In the genomic region with DNA sequence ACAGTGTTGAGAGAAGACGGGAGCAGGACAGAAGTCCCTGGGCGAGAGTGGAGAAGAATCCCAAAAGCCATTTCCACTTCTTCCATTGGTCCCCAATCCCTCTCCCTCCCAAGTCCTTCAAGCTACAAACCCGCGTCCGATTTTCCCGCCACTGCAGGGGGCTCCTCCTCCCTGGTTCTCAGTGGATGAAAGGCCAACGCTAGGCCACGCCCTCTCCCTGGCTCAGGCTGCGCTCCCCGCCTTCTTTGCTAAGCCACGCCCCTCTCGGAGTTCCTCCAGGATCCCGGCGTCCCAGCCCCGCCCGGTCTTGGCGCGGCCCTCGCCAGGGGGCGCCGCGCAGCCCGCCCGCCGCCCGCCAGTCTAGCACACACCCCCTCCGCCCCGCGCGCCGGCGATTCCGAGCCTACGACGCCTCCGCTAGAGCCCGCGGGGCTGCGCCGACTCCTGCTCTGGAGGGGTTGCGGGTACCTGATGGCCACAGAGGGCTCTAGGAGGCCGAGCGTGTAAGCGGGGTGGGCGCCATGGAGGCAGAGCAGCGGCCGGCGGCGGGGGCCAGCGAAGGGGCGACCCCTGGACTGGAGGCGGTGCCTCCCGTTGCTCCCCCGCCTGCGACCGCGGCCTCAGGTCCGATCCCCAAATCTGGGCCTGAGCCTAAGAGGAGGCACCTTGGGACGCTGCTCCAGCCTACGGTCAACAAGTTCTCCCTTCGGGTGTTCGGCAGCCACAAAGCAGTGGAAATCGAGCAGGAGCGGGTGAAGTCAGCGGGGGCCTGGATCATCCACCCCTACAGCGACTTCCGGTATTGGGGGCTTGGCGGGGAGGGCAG, we compare ENCODE assay signal across 1 cellular context.
TF ChIP-seq lines count a peak whose summit lies in the region.

Gene HCN3 (plus strand): TSS at position 394 of the 826 bp plus-strand sequence. CDS start 128 bp downstream, at position 522.

TF ChIP-seq in HepG2, 621 proteins besides CTCF, POLR2A, EP300 and RAD21 (continued from another document and continues in another):
- TF ChIP-seq, protein P1, sequence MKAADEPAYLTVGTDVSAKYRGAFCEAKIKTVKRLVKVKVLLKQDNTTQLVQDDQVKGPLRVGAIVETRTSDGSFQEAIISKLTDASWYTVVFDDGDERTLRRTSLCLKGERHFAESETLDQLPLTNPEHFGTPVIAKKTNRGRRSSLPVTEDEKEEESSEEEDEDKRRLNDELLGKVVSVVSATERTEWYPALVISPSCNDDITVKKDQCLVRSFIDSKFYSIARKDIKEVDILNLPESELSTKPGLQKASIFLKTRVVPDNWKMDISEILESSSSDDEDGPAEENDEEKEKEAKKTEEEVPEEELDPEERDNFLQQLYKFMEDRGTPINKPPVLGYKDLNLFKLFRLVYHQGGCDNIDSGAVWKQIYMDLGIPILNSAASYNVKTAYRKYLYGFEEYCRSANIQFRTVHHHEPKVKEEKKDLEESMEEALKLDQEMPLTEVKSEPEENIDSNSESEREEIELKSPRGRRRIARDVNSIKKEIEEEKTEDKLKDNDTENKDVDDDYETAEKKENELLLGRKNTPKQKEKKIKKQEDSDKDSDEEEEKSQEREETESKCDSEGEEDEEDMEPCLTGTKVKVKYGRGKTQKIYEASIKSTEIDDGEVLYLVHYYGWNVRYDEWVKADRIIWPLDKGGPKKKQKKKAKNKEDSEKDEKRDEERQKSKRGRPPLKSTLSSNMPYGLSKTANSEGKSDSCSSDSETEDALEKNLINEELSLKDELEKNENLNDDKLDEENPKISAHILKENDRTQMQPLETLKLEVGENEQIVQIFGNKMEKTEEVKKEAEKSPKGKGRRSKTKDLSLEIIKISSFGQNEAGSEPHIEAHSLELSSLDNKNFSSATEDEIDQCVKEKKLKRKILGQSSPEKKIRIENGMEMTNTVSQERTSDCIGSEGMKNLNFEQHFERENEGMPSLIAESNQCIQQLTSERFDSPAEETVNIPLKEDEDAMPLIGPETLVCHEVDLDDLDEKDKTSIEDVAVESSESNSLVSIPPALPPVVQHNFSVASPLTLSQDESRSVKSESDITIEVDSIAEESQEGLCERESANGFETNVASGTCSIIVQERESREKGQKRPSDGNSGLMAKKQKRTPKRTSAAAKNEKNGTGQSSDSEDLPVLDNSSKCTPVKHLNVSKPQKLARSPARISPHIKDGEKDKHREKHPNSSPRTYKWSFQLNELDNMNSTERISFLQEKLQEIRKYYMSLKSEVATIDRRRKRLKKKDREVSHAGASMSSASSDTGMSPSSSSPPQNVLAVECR (CRISPR knock-in tag; IDR thresholded peaks at IDR 0.05; ENCODE audit: borderline replicate concordance) = peak; percentile 78
- TF ChIP-seq ELF4 (CRISPR knock-in tag; IDR thresholded peaks at IDR 0.05; ENCODE audit: borderline replicate concordance) (no peak), ZNF556 (CRISPR knock-in tag; IDR thresholded peaks at IDR 0.05; ENCODE audit: borderline replicate concordance) (peak; percentile 71; the same call in 1 of the 2 replicates), NAIF1 (CRISPR knock-in tag; IDR thresholded peaks at IDR 0.05; ENCODE audit: borderline replicate concordance) (no peak), E2F5 (CRISPR knock-in tag; conservative IDR thresholded peaks at IDR 0.05) (peak; percentile 93), PAF1 (CRISPR knock-in tag; IDR thresholded peaks at IDR 0.05) (no peak), ZNF709 (CRISPR knock-in tag; IDR thresholded peaks at IDR 0.05) (peak; percentile 80), PHF8 (CRISPR knock-in tag; IDR thresholded peaks at IDR 0.05) (peak; percentile 71), RFX3 (CRISPR knock-in tag; IDR thresholded peaks at IDR 0.05) (no peak), ATF2 (CRISPR knock-in tag; IDR thresholded peaks at IDR 0.05) (0 out of 2 replicates have a peak, but pooled peaks have one; percentile 21), MED1 (CRISPR knock-in tag; IDR thresholded peaks at IDR 0.05) (peak; percentile 71), CSRNP1 (CRISPR knock-in tag; IDR thresholded peaks at IDR 0.05) (no peak), ZNF10 (CRISPR knock-in tag; IDR thresholded peaks at IDR 0.05; ENCODE audit: borderline replicate concordance, low read depth) (no peak), PAWR (CRISPR knock-in tag; IDR thresholded peaks at IDR 0.05; ENCODE audit: borderline replicate concordance) (no peak), SRSF1 (optimal IDR thresholded peaks at IDR 0.05; ENCODE audit: low read depth, low read length) (no peak), ETV6 (CRISPR knock-in tag; conservative IDR thresholded peaks at IDR 0.05) (0 out of 2 replicates have a peak, but pooled peaks have one; percentile 63), ZFP36 (IDR thresholded peaks at IDR 0.05; ENCODE audit: borderline replicate concordance, low read depth, low read length, partially characterized antibody) (no peak), ZMAT3 (CRISPR knock-in tag; conservative IDR thresholded peaks at IDR 0.05) (0 out of 2 replicates have a peak, but pooled peaks have one; percentile 53), ZNF550 (CRISPR knock-in tag; IDR thresholded peaks at IDR 0.05; ENCODE audit: borderline replicate concordance) (no peak), ZNF33B (CRISPR knock-in tag; IDR thresholded peaks at IDR 0.05) (no peak; the same call in 1 of the 2 replicates), ZNF569 (CRISPR knock-in tag; IDR thresholded peaks at IDR 0.05; ENCODE audit: borderline replicate concordance) (no peak), ZBTB46 (CRISPR knock-in tag; IDR thresholded peaks at IDR 0.05; ENCODE audit: borderline replicate concordance) (no peak), ZC3H13 (CRISPR knock-in tag; IDR thresholded peaks at IDR 0.05) (no peak; the same call in 1 of the 2 replicates), ZNF891 (CRISPR knock-in tag; IDR thresholded peaks at IDR 0.05) (no peak), ZNF225 (CRISPR knock-in tag; IDR thresholded peaks at IDR 0.05) (no peak)
- TF ChIP-seq, protein P2, sequence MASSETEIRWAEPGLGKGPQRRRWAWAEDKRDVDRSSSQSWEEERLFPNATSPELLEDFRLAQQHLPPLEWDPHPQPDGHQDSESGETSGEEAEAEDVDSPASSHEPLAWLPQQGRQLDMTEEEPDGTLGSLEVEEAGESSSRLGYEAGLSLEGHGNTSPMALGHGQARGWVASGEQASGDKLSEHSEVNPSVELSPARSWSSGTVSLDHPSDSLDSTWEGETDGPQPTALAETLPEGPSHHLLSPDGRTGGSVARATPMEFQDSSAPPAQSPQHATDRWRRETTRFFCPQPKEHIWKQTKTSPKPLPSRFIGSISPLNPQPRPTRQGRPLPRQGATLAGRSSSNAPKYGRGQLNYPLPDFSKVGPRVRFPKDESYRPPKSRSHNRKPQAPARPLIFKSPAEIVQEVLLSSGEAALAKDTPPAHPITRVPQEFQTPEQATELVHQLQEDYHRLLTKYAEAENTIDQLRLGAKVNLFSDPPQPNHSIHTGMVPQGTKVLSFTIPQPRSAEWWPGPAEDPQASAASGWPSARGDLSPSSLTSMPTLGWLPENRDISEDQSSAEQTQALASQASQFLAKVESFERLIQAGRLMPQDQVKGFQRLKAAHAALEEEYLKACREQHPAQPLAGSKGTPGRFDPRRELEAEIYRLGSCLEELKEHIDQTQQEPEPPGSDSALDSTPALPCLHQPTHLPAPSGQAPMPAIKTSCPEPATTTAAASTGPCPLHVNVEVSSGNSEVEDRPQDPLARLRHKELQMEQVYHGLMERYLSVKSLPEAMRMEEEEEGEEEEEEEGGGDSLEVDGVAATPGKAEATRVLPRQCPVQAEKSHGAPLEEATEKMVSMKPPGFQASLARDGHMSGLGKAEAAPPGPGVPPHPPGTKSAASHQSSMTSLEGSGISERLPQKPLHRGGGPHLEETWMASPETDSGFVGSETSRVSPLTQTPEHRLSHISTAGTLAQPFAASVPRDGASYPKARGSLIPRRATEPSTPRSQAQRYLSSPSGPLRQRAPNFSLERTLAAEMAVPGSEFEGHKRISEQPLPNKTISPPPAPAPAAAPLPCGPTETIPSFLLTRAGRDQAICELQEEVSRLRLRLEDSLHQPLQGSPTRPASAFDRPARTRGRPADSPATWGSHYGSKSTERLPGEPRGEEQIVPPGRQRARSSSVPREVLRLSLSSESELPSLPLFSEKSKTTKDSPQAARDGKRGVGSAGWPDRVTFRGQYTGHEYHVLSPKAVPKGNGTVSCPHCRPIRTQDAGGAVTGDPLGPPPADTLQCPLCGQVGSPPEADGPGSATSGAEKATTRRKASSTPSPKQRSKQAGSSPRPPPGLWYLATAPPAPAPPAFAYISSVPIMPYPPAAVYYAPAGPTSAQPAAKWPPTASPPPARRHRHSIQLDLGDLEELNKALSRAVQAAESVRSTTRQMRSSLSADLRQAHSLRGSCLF (CRISPR knock-in tag; IDR thresholded peaks at IDR 0.05; ENCODE audit: borderline replicate concordance) = no peak
- TF ChIP-seq, protein P3, sequence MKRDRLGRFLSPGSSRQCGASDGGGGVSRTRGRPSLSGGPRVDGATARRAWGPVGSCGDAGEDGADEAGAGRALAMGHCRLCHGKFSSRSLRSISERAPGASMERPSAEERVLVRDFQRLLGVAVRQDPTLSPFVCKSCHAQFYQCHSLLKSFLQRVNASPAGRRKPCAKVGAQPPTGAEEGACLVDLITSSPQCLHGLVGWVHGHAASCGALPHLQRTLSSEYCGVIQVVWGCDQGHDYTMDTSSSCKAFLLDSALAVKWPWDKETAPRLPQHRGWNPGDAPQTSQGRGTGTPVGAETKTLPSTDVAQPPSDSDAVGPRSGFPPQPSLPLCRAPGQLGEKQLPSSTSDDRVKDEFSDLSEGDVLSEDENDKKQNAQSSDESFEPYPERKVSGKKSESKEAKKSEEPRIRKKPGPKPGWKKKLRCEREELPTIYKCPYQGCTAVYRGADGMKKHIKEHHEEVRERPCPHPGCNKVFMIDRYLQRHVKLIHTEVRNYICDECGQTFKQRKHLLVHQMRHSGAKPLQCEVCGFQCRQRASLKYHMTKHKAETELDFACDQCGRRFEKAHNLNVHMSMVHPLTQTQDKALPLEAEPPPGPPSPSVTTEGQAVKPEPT (CRISPR knock-in tag; IDR thresholded peaks at IDR 0.05; ENCODE audit: low read depth) = peak; percentile 33; the same call in 1 of the 2 replicates
- TF ChIP-seq, protein P4, sequence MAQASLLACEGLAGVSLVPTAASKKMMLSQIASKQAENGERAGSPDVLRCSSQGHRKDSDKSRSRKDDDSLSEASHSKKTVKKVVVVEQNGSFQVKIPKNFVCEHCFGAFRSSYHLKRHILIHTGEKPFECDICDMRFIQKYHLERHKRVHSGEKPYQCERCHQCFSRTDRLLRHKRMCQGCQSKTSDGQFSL (CRISPR knock-in tag; IDR thresholded peaks at IDR 0.05) = no peak
- TF ChIP-seq, protein P5, sequence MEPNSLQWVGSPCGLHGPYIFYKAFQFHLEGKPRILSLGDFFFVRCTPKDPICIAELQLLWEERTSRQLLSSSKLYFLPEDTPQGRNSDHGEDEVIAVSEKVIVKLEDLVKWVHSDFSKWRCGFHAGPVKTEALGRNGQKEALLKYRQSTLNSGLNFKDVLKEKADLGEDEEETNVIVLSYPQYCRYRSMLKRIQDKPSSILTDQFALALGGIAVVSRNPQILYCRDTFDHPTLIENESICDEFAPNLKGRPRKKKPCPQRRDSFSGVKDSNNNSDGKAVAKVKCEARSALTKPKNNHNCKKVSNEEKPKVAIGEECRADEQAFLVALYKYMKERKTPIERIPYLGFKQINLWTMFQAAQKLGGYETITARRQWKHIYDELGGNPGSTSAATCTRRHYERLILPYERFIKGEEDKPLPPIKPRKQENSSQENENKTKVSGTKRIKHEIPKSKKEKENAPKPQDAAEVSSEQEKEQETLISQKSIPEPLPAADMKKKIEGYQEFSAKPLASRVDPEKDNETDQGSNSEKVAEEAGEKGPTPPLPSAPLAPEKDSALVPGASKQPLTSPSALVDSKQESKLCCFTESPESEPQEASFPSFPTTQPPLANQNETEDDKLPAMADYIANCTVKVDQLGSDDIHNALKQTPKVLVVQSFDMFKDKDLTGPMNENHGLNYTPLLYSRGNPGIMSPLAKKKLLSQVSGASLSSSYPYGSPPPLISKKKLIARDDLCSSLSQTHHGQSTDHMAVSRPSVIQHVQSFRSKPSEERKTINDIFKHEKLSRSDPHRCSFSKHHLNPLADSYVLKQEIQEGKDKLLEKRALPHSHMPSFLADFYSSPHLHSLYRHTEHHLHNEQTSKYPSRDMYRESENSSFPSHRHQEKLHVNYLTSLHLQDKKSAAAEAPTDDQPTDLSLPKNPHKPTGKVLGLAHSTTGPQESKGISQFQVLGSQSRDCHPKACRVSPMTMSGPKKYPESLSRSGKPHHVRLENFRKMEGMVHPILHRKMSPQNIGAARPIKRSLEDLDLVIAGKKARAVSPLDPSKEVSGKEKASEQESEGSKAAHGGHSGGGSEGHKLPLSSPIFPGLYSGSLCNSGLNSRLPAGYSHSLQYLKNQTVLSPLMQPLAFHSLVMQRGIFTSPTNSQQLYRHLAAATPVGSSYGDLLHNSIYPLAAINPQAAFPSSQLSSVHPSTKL (CRISPR knock-in tag; IDR thresholded peaks at IDR 0.05) = 0 out of 2 replicates have a peak, but pooled peaks have one; percentile 34
